8 cellular contexts compared by ENCODE assay signal in the genomic region with DNA sequence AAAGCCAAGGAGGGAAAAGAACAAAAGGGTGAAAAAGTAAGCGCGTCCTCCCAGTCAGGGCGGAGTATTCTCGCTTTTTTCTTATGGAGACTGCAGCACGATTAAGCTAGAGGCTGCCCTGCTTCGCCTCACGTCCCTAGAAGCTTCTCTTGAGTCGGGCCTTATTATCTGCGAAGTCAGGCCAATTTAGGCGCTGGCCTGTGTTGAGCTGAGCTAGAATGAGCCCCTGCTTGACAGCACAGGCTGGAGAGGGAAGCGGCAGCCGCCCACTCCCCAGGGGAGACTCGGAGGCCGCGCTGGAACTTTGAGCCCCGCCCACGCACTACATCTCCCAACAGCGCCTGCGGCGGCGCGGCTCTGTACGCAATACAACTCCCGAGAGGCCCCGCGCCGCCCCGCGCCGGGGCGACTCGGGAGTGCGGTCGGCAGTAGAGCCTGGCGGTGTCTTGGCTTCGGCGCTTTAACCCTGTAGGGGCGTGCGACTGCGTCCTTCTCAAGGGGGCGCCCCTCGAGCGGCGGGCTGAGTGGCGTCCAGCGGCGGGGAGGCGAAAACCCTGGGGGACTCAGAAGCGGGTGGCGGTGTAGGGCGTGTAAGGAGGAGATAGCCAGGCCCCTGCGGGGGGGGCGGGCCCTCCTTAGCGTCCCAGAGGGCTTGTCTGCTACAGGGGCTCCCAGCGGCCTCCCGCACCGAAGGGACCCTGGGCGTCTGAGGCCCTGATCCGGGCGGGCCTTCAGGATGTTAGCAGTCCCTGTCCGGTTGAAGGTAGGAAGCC.
DNase-seq lines count a peak whose midpoint lies in the region; ATAC-seq lines count a peak whose summit lies in the region.

No MANE protein-coding gene starts in this region.

- ATAC-seq in GM19023 (IDR thresholded peaks at IDR 0.05; ENCODE audit: unreplicated experiment) (peak; percentile 69), HG03196 (IDR thresholded peaks at IDR 0.05; ENCODE audit: unreplicated experiment) (peak; percentile 70)

- DNase-seq in AML-193 (lab: John Stamatoyannopoulos, UW): peak; percentile 78 to 81
- DNase-seq in NCI-H345 treated with DMSO at 0.1 percent for 48 hours (lab: John Stamatoyannopoulos, UW; ENCODE audit: unreplicated experiment): peak; percentile 93
- DNase-seq in activated CD4-positive, CD25-positive, alpha-beta regulatory T cell treated with anti-CD3 and anti-CD28 coated beads, Interleukin-2, amount 50 U/mL, for 72 hours: peak; percentile 87
- DNase-seq in cerebellar cortex (ENCODE audit: low spot score): peak; percentile 89
- peak; percentile 66 for DNase-seq in kidney glomerular epithelial cell (lab: John Stamatoyannopoulos, UW)
- peak; percentile 81 to 87 for DNase-seq in stimulated activated CD4-positive, alpha-beta T cell treated with anti-CD3 and anti-CD28 coated beads, Interleukin-15, amount 100 ng/mL, for 48 hours (ENCODE audit: low read depth in 2 of 2)

Comparison
In these comparisons a context has a peak if more than half of its experiments do, and no peak if none do; other contexts are left out.
1. Peak in every context shown above with its lines: DNase-seq and ATAC-seq.